15 cellular contexts compared by ENCODE assay signal in the genomic region with DNA sequence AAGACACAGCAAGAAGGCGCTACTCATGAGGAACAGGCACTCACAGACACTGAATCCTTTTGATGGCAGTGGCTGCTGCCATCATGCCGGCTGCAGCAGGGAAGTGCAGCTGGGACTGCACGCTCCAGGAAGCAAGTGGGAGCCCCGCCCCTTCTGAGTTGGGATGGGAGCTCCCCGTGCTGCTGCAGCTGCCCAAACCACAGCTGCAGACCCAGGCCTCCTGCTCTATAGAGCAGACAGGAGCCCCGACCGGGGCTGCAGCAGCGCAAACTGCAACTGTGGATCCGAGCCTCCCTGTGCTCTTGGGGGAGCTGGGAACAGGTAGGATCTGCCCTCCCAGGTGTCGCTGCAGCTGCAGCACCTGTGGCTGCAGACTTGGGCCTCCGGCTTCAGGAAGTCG.
DNase-seq lines count a peak whose midpoint lies in the region; ATAC-seq and TF ChIP-seq lines count a peak whose summit lies in the region.
"Had no signal": no experiment of that assay in that cellular context is flagged by ENCODE, and none has a peak within 500 bp of the region (broad histone marks: within the 10 kb centered on the region; RNA-seq: fewer than 3 reads in every experiment).

No MANE protein-coding gene starts in this region.

- intact Hi-C loops in mucosa of descending colon (cut with DNase I, micrococcal nuclease) (no loop called here), prostate gland (cut with DNase I) (no loop called here), lower leg skin (cut with DNase I; ENCODE audit: low total_unique reads) (no loop called here)

- WGBS in prostate gland = 80% methylated on average over 12 of the region's 12 CpGs
- 69 to 78% methylated on average over 10 of the region's 12 CpGs for WGBS in lower leg skin, 2 donors

- DNase-seq in DMS53 (lab: John Stamatoyannopoulos, UW) (peak; percentile 90), NCI-H2029 treated with DMSO at 0.1 percent for 48 hours (lab: John Stamatoyannopoulos, UW) (peak; percentile 17), mucosa of descending colon (peak in 2 of 3 donors; percentile 9 to 32), prostate gland (ENCODE audit: low spot score) (no peak), lower leg skin (ENCODE audit: low spot score in 2 of 2) (no peak)
- DNase-seq in activated CD4-positive, alpha-beta T cell treated with anti-CD3 and anti-CD28 coated beads, Interleukin-2, amount 50 U/mL, for 1 hour = no peak
- DNase-seq: activated CD4-positive, alpha-beta memory T cell treated with anti-CD3 and anti-CD28 coated beads, Interleukin-2, amount 10 ng/mL, durations not matched to agents 7 days and 5 days; activated effector memory CD4-positive, alpha-beta T cell treated with Interleukin-2 at 50 U/mL for 16 hours; KBM-7; stimulated activated CD4-positive, alpha-beta T cell treated with anti-CD3 and anti-CD28 coated beads, Interleukin-12 subunit alpha, Interleukin-12 subunit beta, amount 100 ng/mL, for 4 hours; stimulated activated naive CD8-positive, alpha-beta T cell treated with anti-CD3 and anti-CD28 coated beads, Interleukin-15, amount 100 ng/mL, for 72 hours had no signal

- H3K9me3 ChIP-seq in mucosa of descending colon (no peaks in the 10 kb centered on the region), prostate gland (no peaks in the 10 kb centered on the region)

- H3K4me1 ChIP-seq in mucosa of descending colon (ENCODE audit: low read depth) (no peaks in the 10 kb centered on the region), prostate gland (replicated peaks) (no peaks in the 10 kb centered on the region)

- no peak for TF ChIP-seq POLR2A in prostate gland (IDR thresholded peaks at IDR 0.05)
- no peak for TF ChIP-seq POLR2A in lower leg skin (IDR thresholded peaks at IDR 0.05)

- H3K27me3 ChIP-seq in prostate gland (replicated peaks; ENCODE audit: insufficient read depth) = no peaks in the 10 kb centered on the region

- H3K27ac ChIP-seq in VCaP (peak overlapping the region; percentile 47; the same call in 1 of the 2 replicates), prostate gland (no peak overlapping the region)
- H3K27ac ChIP-seq: C4-2B, epithelial cell of prostate had no signal

- H3K36me3 ChIP-seq in mucosa of descending colon (ENCODE audit: low read depth) = no peaks in the 10 kb centered on the region
- H3K36me3 ChIP-seq in prostate gland = no peaks in the 10 kb centered on the region

- TF ChIP-seq CTCF in VCaP (conservative IDR thresholded peaks at IDR 0.05) (peak; percentile 41), mucosa of descending colon (IDR thresholded peaks at IDR 0.05) (no peak), prostate gland (IDR thresholded peaks at IDR 0.05) (no peak), lower leg skin (IDR thresholded peaks at IDR 0.05) (no peak)

- ATAC-seq in mucosa of descending colon = peak; percentile 60
- ATAC-seq in GM19452 (IDR thresholded peaks at IDR 0.05; ENCODE audit: unreplicated experiment) = no peak
- ATAC-seq: stimulated activated naive CD8-positive, alpha-beta T cell treated with anti-CD3 and anti-CD28 coated beads, Interleukin-15, amount 100 ng/mL, for 72 hours had no signal

- H3K4me3 ChIP-seq in mucosa of descending colon (no peak overlapping the region), prostate gland (no peak overlapping the region), lower leg skin (ENCODE audit: low read depth, poor library complexity, severe bottlenecking) (no peak overlapping the region)

Comparison
In these comparisons a context has a peak if more than half of its experiments do, and no peak if none do; other contexts are left out.
1. DNase-seq: peak in DMS53 (single experiment), NCI-H2029 treated with DMSO at 0.1 percent for 48 hours (single experiment) and mucosa of descending colon (2 of 3); none in prostate gland (single experiment), lower leg skin (0 of 2) and activated CD4-positive, alpha-beta T cell treated with anti-CD3 and anti-CD28 coated beads, Interleukin-2, amount 50 U/mL, for 1 hour (single experiment).